In genomic region chr7:1943933-1944618, GRCh38 we compare ENCODE assay signal across 17 cellular contexts.
A peak's percentile ranks its signal among the peaks of the same experiment; 100 is the strongest.
DNase-seq lines count a peak whose midpoint lies in the region; ATAC-seq and TF ChIP-seq lines count a peak whose summit lies in the region.
"Had no signal": no experiment of that assay in that cellular context is flagged by ENCODE, and none has a peak within 500 bp of the region (broad histone marks: within the 10 kb centered on the region; RNA-seq: fewer than 3 reads in every experiment).

No MANE protein-coding gene starts in this region.

- H2BK120ac ChIP-seq in neuronal stem cell (ENCODE audit: low read depth, low read length) = no peak overlapping the region

- peak overlapping the region; percentile 55 for H3K23ac ChIP-seq in neuronal stem cell (ENCODE audit: low read depth, low read length, poor library complexity)

- no peaks in the 10 kb centered on the region for H3K79me2 ChIP-seq in GM23338 (replicated peaks; ENCODE audit: insufficient read depth)

- H3K27me3 Mint-ChIP-seq in GM23338 (ENCODE audit: insufficient read depth, low read depth, poor library complexity) = peaks cover 18% of the 10 kb centered on the region
- H3K27me3 Mint-ChIP-seq in T-helper 17 cell = no peaks in the 10 kb centered on the region
- peaks cover 8% of the 10 kb centered on the region for H3K27me3 Mint-ChIP-seq in glutamatergic neuron (ENCODE audit: unreplicated experiment)
- H3K27me3 Mint-ChIP-seq: activated B cell treated with CpG ODN at 0.5 μM for 24 hours; stimulated activated memory B cell treated with anti-CD40 and anti-IgM and Interleukin-4, amounts not matched to agents 10 μg/mL and 1 μg/mL and 100 μg/mL, for 72 hours; type B pancreatic cell had no signal

- no peak overlapping the region for H2BK15ac ChIP-seq in neuronal stem cell (ENCODE audit: low read length)

- peak overlapping the region; percentile 27 for H3K18ac ChIP-seq in neuronal stem cell (ENCODE audit: low read length)

- H3K4me3 Mint-ChIP-seq in GM23338 (no peak overlapping the region; the same call in 2 of the 3 replicates), T-helper 17 cell (peak overlapping the region; percentile 49), glutamatergic neuron (ENCODE audit: unreplicated experiment) (no peak overlapping the region)
- H3K4me3 Mint-ChIP-seq: activated B cell treated with CpG ODN at 0.5 μM for 24 hours; stimulated activated memory B cell treated with anti-CD40 and anti-IgM and Interleukin-4, amounts not matched to agents 10 μg/mL and 1 μg/mL and 100 μg/mL, for 72 hours; type B pancreatic cell had no signal

- peaks cover 21% of the 10 kb centered on the region for H3K4me1 Mint-ChIP-seq in GM23338
- H3K4me1 Mint-ChIP-seq in T-helper 17 cell = peaks cover 33% of the 10 kb centered on the region
- H3K4me1 Mint-ChIP-seq in glutamatergic neuron (ENCODE audit: low read depth, unreplicated experiment) = peaks cover 9% of the 10 kb centered on the region

- H3K36me3 Mint-ChIP-seq in GM23338 (ENCODE audit: low read depth) (peaks cover 1% of the 10 kb centered on the region; the same call in 2 of the 3 replicates), T-helper 17 cell (ENCODE audit: low read depth) (no peaks in the 10 kb centered on the region), glutamatergic neuron (ENCODE audit: unreplicated experiment) (no peaks in the 10 kb centered on the region)
- H3K36me3 Mint-ChIP-seq: stimulated activated memory B cell treated with anti-CD40 and anti-IgM and Interleukin-4, amounts not matched to agents 10 μg/mL and 1 μg/mL and 100 μg/mL, for 72 hours had no signal

- peak overlapping the region; percentile 82 for H2BK5ac ChIP-seq in neuronal stem cell (ENCODE audit: low read length)

- H3K9ac ChIP-seq in neuronal stem cell (ENCODE audit: low read depth, low read length, poor library complexity) = no peak overlapping the region
- H3K9ac ChIP-seq: SK-N-SH had no signal

- H3K9me2 ChIP-seq in GM23338 (ENCODE audit: insufficient read depth) = no peaks in the 10 kb centered on the region
- H3K9me2 ChIP-seq: SK-N-SH had no signal

- H3K14ac ChIP-seq in neuronal stem cell (ENCODE audit: low read length) = no peak overlapping the region

- no peaks in the 10 kb centered on the region for H3K27me3 ChIP-seq in GM23338 (ENCODE audit: insufficient read depth)
- no peaks in the 10 kb centered on the region for H3K27me3 ChIP-seq in neuronal stem cell (ENCODE audit: control insufficient read depth in 3 of 3, insufficient read depth in 3 of 3, low read depth in 1 of 3, low read length in 3 of 3)
- H3K27me3 ChIP-seq: esophagus muscularis mucosa had no signal

- WGBS in neuronal stem cell (ENCODE audit: extremely low coverage in 2 of 2, insufficient read length in 2 of 2, insufficient replicate concordance in 1 of 2), 2 donors = no CpG with 5 or more reads among the region's 25 CpGs

- H3K36me3 ChIP-seq in GM23338 (ENCODE audit: insufficient read depth) (no peaks in the 10 kb centered on the region), neuronal stem cell (replicated peaks in 1 of 2; ENCODE audit: control insufficient read depth in 2 of 2, insufficient read depth in 2 of 2, low read length in 2 of 2) (no peaks in the 10 kb centered on the region)

- H3K9me3 Mint-ChIP-seq in GM23338 (peaks cover 1% of the 10 kb centered on the region; the same call in 2 of the 3 replicates), glutamatergic neuron (ENCODE audit: unreplicated experiment) (peaks cover 1% of the 10 kb centered on the region)
- H3K9me3 Mint-ChIP-seq: activated B cell treated with CpG ODN at 0.5 μM for 24 hours; stimulated activated memory B cell treated with anti-CD40 and anti-IgM and Interleukin-4, amounts not matched to agents 10 μg/mL and 1 μg/mL and 100 μg/mL, for 72 hours; type B pancreatic cell had no signal

- H3K9me3 ChIP-seq in T-helper 17 cell (ENCODE audit: control insufficient read depth, low read length, poor library complexity, severe bottlenecking) (no peaks in the 10 kb centered on the region), neuronal stem cell (replicated peaks in 1 of 2; ENCODE audit: control insufficient read depth in 2 of 2, insufficient read depth in 1 of 2, low read depth in 1 of 2, low read length in 2 of 2) (peaks cover 4 to 5% of the 10 kb centered on the region in 2 donors)
- H3K9me3 ChIP-seq: esophagus muscularis mucosa, SK-N-SH had no signal

- H3K79me1 ChIP-seq in neuronal stem cell (ENCODE audit: low read depth, low read length) = peaks cover 7% of the 10 kb centered on the region

- TF ChIP-seq CTCF in GM23338 (conservative IDR thresholded peaks at IDR 0.05; ENCODE audit: low read depth in 2 of 2) (no peak), glutamatergic neuron (IDR thresholded peaks at IDR 0.05; ENCODE audit: partially characterized antibody, unreplicated experiment) (no peak)

- H3K4me3 ChIP-seq in GM23338 (no peak overlapping the region), neuronal stem cell (ENCODE audit: low read length in 2 of 2) (no peak overlapping the region)
- H3K4me3 ChIP-seq: esophagus muscularis mucosa had no signal

- H3K4me1 ChIP-seq in GM23338 (ENCODE audit: insufficient read depth) = no peaks in the 10 kb centered on the region
- peaks cover 11 to 22% of the 10 kb centered on the region in 2 donors for H3K4me1 ChIP-seq in neuronal stem cell (ENCODE audit: control insufficient read depth in 2 of 2, insufficient read depth in 1 of 2, low read depth in 1 of 2, low read length in 2 of 2)

- no peak overlapping the region for H4K91ac ChIP-seq in neuronal stem cell (ENCODE audit: low read depth, low read length, poor library complexity)

- no peak overlapping the region for H3K4me2 ChIP-seq in GM23338
- H3K4me2 ChIP-seq in neuronal stem cell (ENCODE audit: insufficient read depth, low read length, poor library complexity, severe bottlenecking) = no peak overlapping the region
- H3K4me2 ChIP-seq: SK-N-SH had no signal

- H3F3A ChIP-seq in GM23338 (replicated peaks; ENCODE audit: low read depth) = no peaks in the 10 kb centered on the region

- H2AK5ac ChIP-seq in neuronal stem cell (ENCODE audit: low read depth, low read length) = peak overlapping the region; percentile 79

- DNase-seq in GM23338 (ENCODE audit: low spot score) (peak; percentile 53), T-helper 17 cell (no peak), glutamatergic neuron (no peak), neuronal stem cell (ENCODE audit: low spot score) (no peak), DMS79 treated with DMSO at 0.1 percent for 48 hours (lab: John Stamatoyannopoulos, UW) (no peak), HT-29 (ENCODE audit: low spot score) (no peak)
- DNase-seq: activated B cell treated with CpG ODN at 0.5 μM for 24 hours, activated T-cell treated with anti-CD3 and anti-CD28 coated beads for 4 hours, amniotic stem cell, cortex of kidney, SK-N-SH had no signal

- H4K8ac ChIP-seq in neuronal stem cell (ENCODE audit: low read depth, low read length) = no peak overlapping the region

- no peak overlapping the region for H3K27ac ChIP-seq in GM23338 (ENCODE audit: low read depth)
- no peak overlapping the region for H3K27ac ChIP-seq in neuronal stem cell (replicated peaks; ENCODE audit: low read length)
- H3K27ac ChIP-seq: C4-2B, esophagus muscularis mucosa had no signal

- no peak overlapping the region for H2BK12ac ChIP-seq in neuronal stem cell (ENCODE audit: low read length)

- ATAC-seq in GM23338 = peak; percentile 23
- ATAC-seq in T-helper 17 cell = no peak
- no peak for ATAC-seq in GM21737 (IDR thresholded peaks at IDR 0.05; ENCODE audit: unreplicated experiment)
- ATAC-seq: left lobe of liver; stimulated activated memory B cell treated with anti-CD40 and anti-IgM and Interleukin-4, amounts not matched to agents 10 μg/mL and 1 μg/mL and 100 μg/mL, for 72 hours had no signal

- H3K27ac Mint-ChIP-seq in GM23338 (peak overlapping the region; percentile 14; the same call in 1 of the 2 replicates), T-helper 17 cell (peak overlapping the region; percentile 79), glutamatergic neuron (ENCODE audit: unreplicated experiment) (peak overlapping the region; percentile 59)
- H3K27ac Mint-ChIP-seq: activated B cell treated with CpG ODN at 0.5 μM for 24 hours; stimulated activated memory B cell treated with anti-CD40 and anti-IgM and Interleukin-4, amounts not matched to agents 10 μg/mL and 1 μg/mL and 100 μg/mL, for 72 hours; type B pancreatic cell had no signal

- no peaks in the 10 kb centered on the region; the same call in 1 of the 2 replicates for H4K20me1 ChIP-seq in GM23338 (replicated peaks; ENCODE audit: insufficient read depth)

- H2AFZ ChIP-seq in GM23338 (no peak overlapping the region), neuronal stem cell (ENCODE audit: low read length) (no peak overlapping the region)

- no peak overlapping the region for H3K4ac ChIP-seq in neuronal stem cell (ENCODE audit: low read length)

TF ChIP-seq in GM23338, 12 proteins besides CTCF, POLR2A, EP300 and RAD21 (continues in another document):
- TF ChIP-seq EZH2phosphoT487 (IDR thresholded peaks at IDR 0.05; ENCODE audit: unreplicated experiment) = no peak

Comparison
In these comparisons a context has a peak if more than half of its experiments do, and no peak if none do; other contexts are left out.
1. H3K27ac Mint-ChIP-seq: peak in every context shown above with its lines; median percentile 79 in T-helper 17 cell; 59 in glutamatergic neuron; 14 in GM23338.